Comparison of ENCODE assay signal across 1 cellular context in the genomic region with DNA sequence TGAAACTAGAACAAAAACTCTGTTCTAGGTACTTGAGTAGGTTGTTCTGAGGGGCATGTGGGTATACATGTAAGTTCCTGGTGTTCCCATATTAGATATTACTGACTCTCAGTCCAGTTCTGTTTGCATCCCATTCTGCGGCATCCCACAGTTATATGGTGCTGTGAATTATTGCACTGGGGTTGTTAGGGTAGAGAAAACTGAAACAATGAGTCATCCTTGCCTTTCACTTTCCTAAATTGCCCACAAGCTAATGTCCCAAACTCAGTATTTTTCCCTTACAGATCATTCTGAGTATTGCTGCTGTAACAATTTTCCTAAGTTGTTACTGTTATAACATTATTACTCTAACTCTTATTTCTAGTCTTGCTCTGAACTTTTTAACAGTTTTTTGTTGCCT.
TF ChIP-seq lines count a peak whose summit lies in the region.

No MANE protein-coding gene starts in this region.

TF ChIP-seq in HEK293, 187 proteins besides CTCF, POLR2A, EP300 and RAD21:
- TF ChIP-seq SCRT1 (tag by site-specific recombination; IDR thresholded peaks at IDR 0.05; ENCODE audit: borderline replicate concordance) (no peak), MEIS1 (CRISPR knock-in tag; IDR thresholded peaks at IDR 0.05; ENCODE audit: borderline replicate concordance) (no peak), ZFHX2 (tag by site-specific recombination; conservative IDR thresholded peaks at IDR 0.05) (no peak), PRDM6 (tag by site-specific recombination; IDR thresholded peaks at IDR 0.05) (peak; percentile 65; the same call in 1 of the 2 replicates), PRDM1 (tag by site-specific recombination; IDR thresholded peaks at IDR 0.05) (0 out of 2 replicates have a peak, but pooled peaks have one; percentile 16), ZNF843 (tag by site-specific recombination; IDR thresholded peaks at IDR 0.05) (no peak), ZNF155 (tag by site-specific recombination; IDR thresholded peaks at IDR 0.05) (no peak)
- TF ChIP-seq, protein P1, sequence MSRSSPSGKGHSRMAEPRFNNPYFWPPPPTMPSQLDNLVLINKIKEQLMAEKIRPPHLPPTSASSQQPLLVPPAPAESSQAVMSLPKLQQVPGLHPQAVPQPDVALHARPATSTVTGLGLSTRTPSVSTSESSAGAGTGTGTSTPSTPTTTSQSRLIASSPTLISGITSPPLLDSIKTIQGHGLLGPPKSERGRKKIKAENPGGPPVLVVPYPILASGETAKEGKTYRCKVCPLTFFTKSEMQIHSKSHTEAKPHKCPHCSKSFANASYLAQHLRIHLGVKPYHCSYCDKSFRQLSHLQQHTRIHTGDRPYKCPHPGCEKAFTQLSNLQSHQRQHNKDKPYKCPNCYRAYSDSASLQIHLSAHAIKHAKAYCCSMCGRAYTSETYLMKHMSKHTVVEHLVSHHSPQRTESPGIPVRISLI (tag by site-specific recombination; IDR thresholded peaks at IDR 0.05) = no peak
